10 cellular contexts compared by ENCODE assay signal in the genomic region with DNA sequence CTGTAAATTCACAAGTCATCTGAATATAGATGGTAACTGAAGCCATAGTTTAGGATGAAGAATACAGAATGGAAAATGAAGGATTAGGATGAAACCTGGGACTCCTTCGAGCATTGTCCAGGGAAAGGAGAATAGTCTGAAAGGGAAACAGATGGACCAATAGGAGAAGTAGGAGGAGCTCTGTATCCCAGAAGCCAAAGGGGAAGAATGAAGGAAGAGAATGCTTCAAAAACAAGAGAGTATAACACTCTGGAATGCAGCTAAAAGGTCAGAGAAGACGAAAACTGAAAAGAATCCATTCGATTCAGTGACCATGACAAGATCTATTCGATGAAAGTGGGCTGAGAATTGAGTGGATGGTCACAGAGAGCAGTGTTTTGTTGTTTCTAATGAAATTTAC. TPM values are rescaled to one million over a fixed set of nuclear protein-coding genes. Genes with fewer than 3 reads are reported as not detected.
DNase-seq lines count a peak whose midpoint lies in the region; ATAC-seq and FAIRE-seq lines count a peak whose summit lies in the region.
"Had no signal": no experiment of that assay in that cellular context is flagged by ENCODE, and none has a peak within 500 bp of the region (broad histone marks: within the 10 kb centered on the region; RNA-seq: fewer than 3 reads in every experiment).

No MANE protein-coding gene starts in this region.

- H3K36me3 Mint-ChIP-seq in activated CD8-positive, alpha-beta memory T cell treated with anti-CD3 and anti-CD28 coated beads, Interleukin-2, amount 10 ng/mL, durations not matched to agents 7 days and 5 days: peaks cover 20% of the 10 kb centered on the region
- H3K36me3 Mint-ChIP-seq in naive thymus-derived CD4-positive, alpha-beta T cell: peaks cover 3 to 17% (median 6%) of the 10 kb centered on the region in 5 donors

- DNase-seq in activated CD8-positive, alpha-beta memory T cell treated with anti-CD3 and anti-CD28 coated beads, Interleukin-2, amount 10 ng/mL, durations not matched to agents 7 days and 5 days: no peak
- DNase-seq in activated CD8-positive, alpha-beta memory T cell treated with anti-CD3 and anti-CD28 coated beads, Interleukin-2, amount 50 U/mL, for 4 hours: no peak
- peak; percentile 11 for DNase-seq in RCC 7860 (ENCODE audit: low spot score)
- no peak for DNase-seq in naive thymus-derived CD4-positive, alpha-beta T cell
- no peak for DNase-seq in stimulated activated CD4-positive, alpha-beta T cell treated with anti-CD3 and anti-CD28 coated beads, Interleukin-15, amount 100 ng/mL, for 24 hours
- DNase-seq: left cardiac atrium had no signal

- no peaks in the 10 kb centered on the region for H3K4me1 ChIP-seq in endocrine pancreas (ENCODE audit: control insufficient read depth, insufficient read depth, low read length)
- H3K4me1 ChIP-seq in naive thymus-derived CD4-positive, alpha-beta T cell (ENCODE audit: control insufficient read depth in 2 of 2, insufficient read depth in 2 of 2, low read length in 2 of 2): peaks cover 17 to 21% of the 10 kb centered on the region in 2 donors

- peaks cover 63% of the 10 kb centered on the region for H3K4me1 Mint-ChIP-seq in activated CD8-positive, alpha-beta memory T cell treated with anti-CD3 and anti-CD28 coated beads, Interleukin-2, amount 10 ng/mL, durations not matched to agents 7 days and 5 days
- H3K4me1 Mint-ChIP-seq in naive thymus-derived CD4-positive, alpha-beta T cell: peaks cover 49 to 79% (median 69%) of the 10 kb centered on the region in 7 donors

- H3K27ac ChIP-seq in naive thymus-derived CD4-positive, alpha-beta T cell (ENCODE audit: low read depth, low read length): peak overlapping the region; percentile 86

- CTCF ChIA-PET in activated CD8-positive, alpha-beta memory T cell treated with anti-CD3 and anti-CD28 coated beads, Interleukin-2, amount 10 ng/mL, durations not matched to agents 7 days and 5 days (lab: Charles Lee): interaction anchor here (0.7 to 1.9 kb wide), 5 partner anchors 22 to 287 kb away, joined by 3 to 8 read pairs (median 4); a partner anchor contains a TSS
- CTCF ChIA-PET in naive thymus-derived CD4-positive, alpha-beta T cell (lab: Charles Lee): interaction anchor here (0.6 to 1.0 kb wide), 3 partner anchors 38 to 289 kb away, joined by 3 to 4 read pairs (median 3); no protein-coding TSS in a partner anchor

- H3K27me3 ChIP-seq in endocrine pancreas (ENCODE audit: control insufficient read depth, insufficient read depth, low read length): no peaks in the 10 kb centered on the region
- no peaks in the 10 kb centered on the region for H3K27me3 ChIP-seq in naive thymus-derived CD4-positive, alpha-beta T cell (ENCODE audit: control insufficient read depth in 2 of 2, insufficient read depth in 2 of 2, low read length in 2 of 2)

- no peaks in the 10 kb centered on the region for H3K36me3 ChIP-seq in endocrine pancreas (ENCODE audit: control insufficient read depth, insufficient read depth, low read length)
- peaks cover 0 to 14% (median 0%) of the 10 kb centered on the region in 3 experiments for H3K36me3 ChIP-seq in naive thymus-derived CD4-positive, alpha-beta T cell (ENCODE audit: control insufficient read depth in 2 of 3, insufficient read depth in 3 of 3, low read length in 3 of 3)

- no peak for FAIRE-seq in RCC 7860 (lab: Jason Lieb, UNC)
- FAIRE-seq: GM18507 had no signal

- H3K27ac Mint-ChIP-seq in activated CD8-positive, alpha-beta memory T cell treated with anti-CD3 and anti-CD28 coated beads, Interleukin-2, amount 10 ng/mL, durations not matched to agents 7 days and 5 days: peak overlapping the region; percentile 88
- H3K27ac Mint-ChIP-seq in naive thymus-derived CD4-positive, alpha-beta T cell: peak overlapping the region; percentile 77 to 97 (median 91)

- intact Hi-C loops in naive thymus-derived CD4-positive, alpha-beta T cell (cut with micrococcal nuclease): loop anchor here (1.0 to 10.0 kb wide), 7 partner anchors 22 to 1335 kb away; a partner anchor contains a TSS

- POLR2A ChIA-PET in naive thymus-derived CD4-positive, alpha-beta T cell (lab: Charles Lee): interaction anchor here (0.7 to 3.8 kb wide), 3 partner anchors 22 to 80 kb away, joined by 3 to 29 read pairs (median 4); a partner anchor contains a TSS

- H3K4me3 Mint-ChIP-seq in activated CD8-positive, alpha-beta memory T cell treated with anti-CD3 and anti-CD28 coated beads, Interleukin-2, amount 10 ng/mL, durations not matched to agents 7 days and 5 days: peak overlapping the region; percentile 80
- H3K4me3 Mint-ChIP-seq in naive thymus-derived CD4-positive, alpha-beta T cell: peak overlapping the region; percentile 80 to 96 (median 91)

- ATAC-seq in activated CD8-positive, alpha-beta memory T cell treated with anti-CD3 and anti-CD28 coated beads, Interleukin-2, amount 10 ng/mL, durations not matched to agents 7 days and 5 days: no peak
- ATAC-seq in naive thymus-derived CD4-positive, alpha-beta T cell: no peak
- no peak for ATAC-seq in HG02884 (IDR thresholded peaks at IDR 0.05; ENCODE audit: unreplicated experiment)
- ATAC-seq in HG03097 (IDR thresholded peaks at IDR 0.05; ENCODE audit: low FRiP score, unreplicated experiment): no peak

- H3K27me3 Mint-ChIP-seq in activated CD8-positive, alpha-beta memory T cell treated with anti-CD3 and anti-CD28 coated beads, Interleukin-2, amount 10 ng/mL, durations not matched to agents 7 days and 5 days: no peaks in the 10 kb centered on the region
- peaks cover 0 to 3% (median 0%) of the 10 kb centered on the region in 5 donors for H3K27me3 Mint-ChIP-seq in naive thymus-derived CD4-positive, alpha-beta T cell

- no peak overlapping the region for H3K9ac ChIP-seq in endocrine pancreas (ENCODE audit: control insufficient read depth, insufficient read depth, low read length)

- no peaks in the 10 kb centered on the region for H3K9me3 Mint-ChIP-seq in activated CD8-positive, alpha-beta memory T cell treated with anti-CD3 and anti-CD28 coated beads, Interleukin-2, amount 10 ng/mL, durations not matched to agents 7 days and 5 days (ENCODE audit: low read depth)
- peaks cover 0 to 7% (median 0%) of the 10 kb centered on the region in 11 donors for H3K9me3 Mint-ChIP-seq in naive thymus-derived CD4-positive, alpha-beta T cell

- H3K4me3 ChIP-seq in endocrine pancreas (ENCODE audit: control insufficient read depth, insufficient read depth, low read length): peak overlapping the region; percentile 76
- peak overlapping the region; percentile 65 for H3K4me3 ChIP-seq in naive thymus-derived CD4-positive, alpha-beta T cell (ENCODE audit: low read length)

- no peaks in the 10 kb centered on the region for H3K9me3 ChIP-seq in endocrine pancreas (ENCODE audit: control insufficient read depth, low read length)
- H3K9me3 ChIP-seq in naive thymus-derived CD4-positive, alpha-beta T cell (ENCODE audit: control insufficient read depth in 2 of 3, low read length in 3 of 3): no peaks in the 10 kb centered on the region

RNA-seq across cellular contexts. Expression of a gene that starts 1.0 kb away (rescaled TPM):
- total RNA-seq in activated CD8-positive, alpha-beta memory T cell treated with anti-CD3 and anti-CD28 coated beads, Interleukin-2, amount 10 ng/mL, durations not matched to agents 7 days and 5 days: 10 to 100 TPM; 29.7 to 31.2 TPM
- 10 to 100 TPM; 28.9 to 39.9 (median 34.7) TPM for total RNA-seq in naive thymus-derived CD4-positive, alpha-beta T cell
- polyA plus RNA-seq in naive thymus-derived CD4-positive, alpha-beta T cell: 10 to 100 TPM; 10.6 to 19.7 TPM

RNA-seq across cellular contexts. Expression of a gene that starts 21.9 kb away (rescaled TPM):
- 10 to 100 TPM in 1 of 2 experiments, 1 to 10 TPM in 1; 10.0 to 10.7 TPM for total RNA-seq in activated CD8-positive, alpha-beta memory T cell treated with anti-CD3 and anti-CD28 coated beads, Interleukin-2, amount 10 ng/mL, durations not matched to agents 7 days and 5 days
- 10 to 100 TPM; 11.2 to 24.1 (median 17.3) TPM for total RNA-seq in naive thymus-derived CD4-positive, alpha-beta T cell
- polyA plus RNA-seq in naive thymus-derived CD4-positive, alpha-beta T cell: 10 to 100 TPM; 17.9 to 23.4 TPM

RNA-seq across cellular contexts. Expression of a gene that starts 46.6 kb away (rescaled TPM):
- 10 to 100 TPM; 39.8 to 61.9 TPM for total RNA-seq in activated CD8-positive, alpha-beta memory T cell treated with anti-CD3 and anti-CD28 coated beads, Interleukin-2, amount 10 ng/mL, durations not matched to agents 7 days and 5 days
- total RNA-seq in naive thymus-derived CD4-positive, alpha-beta T cell: 10 to 100 TPM; 50.5 to 87.9 (median 57.8) TPM
- 10 to 100 TPM; 59.7 to 99.3 TPM for polyA plus RNA-seq in naive thymus-derived CD4-positive, alpha-beta T cell
